ENCODE assay signal across 1 cellular context in the genomic region with DNA sequence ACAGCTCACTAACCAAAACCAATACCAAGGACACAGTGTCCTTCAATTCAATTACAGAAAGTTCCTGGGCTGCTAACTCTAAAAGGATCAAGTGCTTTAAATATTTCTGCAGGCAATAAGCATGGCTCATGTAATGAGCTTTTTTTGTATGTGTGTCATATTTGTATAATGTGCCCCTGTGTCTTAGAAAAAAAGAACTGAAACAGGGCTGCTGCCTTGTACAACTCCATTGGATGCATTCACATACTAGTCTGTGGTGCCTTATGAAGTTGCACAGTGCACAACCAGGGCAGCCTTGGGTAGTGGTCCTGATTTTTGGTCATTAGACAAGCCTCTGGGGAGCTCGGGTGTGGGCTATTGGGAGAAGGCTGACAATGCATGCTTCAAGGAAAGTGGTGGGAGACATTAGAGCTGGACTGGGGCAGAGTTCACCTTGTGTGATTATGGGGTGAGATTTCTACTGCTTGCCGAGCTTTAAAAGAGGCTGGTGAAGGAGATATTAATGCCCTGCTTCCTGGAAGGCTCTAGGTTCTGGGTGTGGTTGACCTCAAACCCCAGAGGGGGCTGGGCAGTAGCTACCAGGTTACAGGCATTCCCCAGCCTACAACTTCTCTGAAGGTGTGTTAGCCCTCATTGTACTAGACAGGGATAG.
TF ChIP-seq lines count a peak whose summit lies in the region.

No MANE protein-coding gene starts in this region.

TF ChIP-seq in HepG2, 621 proteins besides CTCF, POLR2A, EP300 and RAD21:
- TF ChIP-seq NAIF1 (CRISPR knock-in tag; IDR thresholded peaks at IDR 0.05; ENCODE audit: borderline replicate concordance) (no peak), ZFP1 (CRISPR knock-in tag; IDR thresholded peaks at IDR 0.05) (no peak), NBN (conservative IDR thresholded peaks at IDR 0.05) (no peak), ZBTB38 (CRISPR knock-in tag; IDR thresholded peaks at IDR 0.05) (no peak), ZMYM4 (CRISPR knock-in tag; IDR thresholded peaks at IDR 0.05) (no peak)
